In the genomic region with DNA sequence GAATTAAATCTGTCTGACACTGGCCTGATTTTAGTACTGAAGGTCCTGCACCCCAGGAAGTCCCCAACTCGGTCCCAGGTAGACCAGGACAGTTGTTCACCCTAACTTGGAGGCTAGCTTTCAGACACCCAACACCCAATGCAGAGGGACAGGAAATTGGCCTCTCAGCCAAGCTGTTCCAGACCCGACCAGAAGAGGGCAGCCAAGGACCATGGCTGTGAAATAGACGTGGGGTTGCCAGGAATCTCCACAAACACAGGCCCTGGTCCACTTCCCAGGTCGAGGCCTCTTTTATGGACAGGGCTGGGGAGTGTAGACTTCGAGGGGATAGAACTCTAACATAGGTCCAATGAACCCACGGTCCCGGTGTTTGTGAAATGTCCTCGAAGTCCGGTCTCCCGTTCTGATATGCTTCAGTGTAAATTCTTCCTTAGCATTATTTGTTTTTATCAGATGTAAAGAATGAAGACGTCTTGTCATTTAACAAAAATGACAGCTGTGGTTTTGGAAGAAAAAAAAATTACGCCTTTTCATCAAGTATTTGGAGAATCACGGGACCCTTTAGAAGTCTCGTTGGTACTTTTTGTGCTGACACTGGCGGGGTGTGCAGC, we compare ENCODE assay signal across 8 cellular contexts.
DNase-seq lines count a peak whose midpoint lies in the region; ATAC-seq and TF ChIP-seq lines count a peak whose summit lies in the region.

No MANE protein-coding gene starts in this region.

- H3K27me3 ChIP-seq in tibial nerve, result no peaks in the 10 kb centered on the region

- CTCF ChIA-PET in AG04449 (lab: Yijun Ruan, JAX), result interaction anchor here (1.1 to 9.6 kb wide), 12 partner anchors 9 to 1697 kb away, joined by 3 to 176 read pairs (median 4); partner anchors contain the start of gene ICE1

- no peaks in the 10 kb centered on the region for H3K36me3 ChIP-seq in tibial nerve

- H3K4me3 ChIP-seq in AG04449 (ENCODE audit: low read depth, low read length) (no peak overlapping the region), GM12875 (ENCODE audit: low read depth, low read length) (no peak overlapping the region), tibial nerve (no peak overlapping the region)

- TF ChIP-seq EP300 in tibial nerve (IDR thresholded peaks at IDR 0.05), result no peak

- DNase-seq in AG04449 (ENCODE audit: low read depth, low spot score) (peak; percentile 19), NCI-H2029 (lab: John Stamatoyannopoulos, UW) (peak; percentile 60), erythroblast (lab: John Stamatoyannopoulos, UW) (peak; percentile 46 to 73), myocyte (ENCODE audit: low read depth) (peak; percentile 70), tibial nerve (ENCODE audit: low spot score in 2 of 2) (peak; percentile 79 to 89)

- H3K4me1 ChIP-seq in tibial nerve, result peaks cover 0 to 5% (median 0%) of the 10 kb centered on the region in 4 donors

- no peaks in the 10 kb centered on the region for H3K9me3 ChIP-seq in tibial nerve

- TF ChIP-seq CTCF in AG04449 (IDR thresholded peaks at IDR 0.05; ENCODE audit: insufficient read depth, low read length, missing control alignments) (peak; percentile 96), GM12875 (IDR thresholded peaks at IDR 0.05; ENCODE audit: borderline replicate concordance, insufficient read depth, low read depth, low read length) (peak; percentile 93), VCaP (conservative IDR thresholded peaks at IDR 0.05) (peak; percentile 100), tibial nerve (IDR thresholded peaks at IDR 0.05) (peak; percentile 83 to 92 (median 91))

- TF ChIP-seq POLR2A in erythroblast (IDR thresholded peaks at IDR 0.05; ENCODE audit: low read length), result no peak
- no peak for TF ChIP-seq POLR2A in tibial nerve (IDR thresholded peaks at IDR 0.05)

- H3K27ac ChIP-seq in VCaP, result no peak overlapping the region
- H3K27ac ChIP-seq in tibial nerve, result no peak overlapping the region

- WGBS in tibial nerve, 2 donors, result 42 to 43% methylated on average over 15 of the region's 15 CpGs

- POLR2A ChIA-PET in AG04449 (lab: Yijun Ruan, JAX), result no interaction called here

- ATAC-seq in HG02763 (IDR thresholded peaks at IDR 0.05; ENCODE audit: unreplicated experiment), result peak; percentile 66

Comparison
In these comparisons a context has a peak if more than half of its experiments do, and no peak if none do; other contexts are left out.
1. DNase-seq: peak in every context shown above with its lines; median percentile 84 in tibial nerve; 70 in myocyte; 60 in NCI-H2029; 60 in erythroblast; 19 in AG04449.